ENCODE assay signal across 1 cellular context in genomic region chr2:30649828-30650227, GRCh38.
TF ChIP-seq lines count a peak whose summit lies in the region.

No MANE protein-coding gene starts in this region.

TF ChIP-seq in HepG2, 621 proteins besides CTCF, POLR2A, EP300 and RAD21 (continued from another document):
- no peak for TF ChIP-seq RERE (CRISPR knock-in tag; IDR thresholded peaks at IDR 0.05; ENCODE audit: low read depth)
- TF ChIP-seq IRF2 (CRISPR knock-in tag; IDR thresholded peaks at IDR 0.05), result no peak
- no peak for TF ChIP-seq ZBTB37 (CRISPR knock-in tag; IDR thresholded peaks at IDR 0.05)
- TF ChIP-seq ELF1 (CRISPR knock-in tag; IDR thresholded peaks at IDR 0.05), result no peak
- no peak for TF ChIP-seq ZNF432 (CRISPR knock-in tag; IDR thresholded peaks at IDR 0.05; ENCODE audit: borderline replicate concordance)
- no peak for TF ChIP-seq DBP (CRISPR knock-in tag; IDR thresholded peaks at IDR 0.05; ENCODE audit: not compliant biosample characterization)
- no peak for TF ChIP-seq MNT (IDR thresholded peaks at IDR 0.05)
- TF ChIP-seq MATR3 (CRISPR knock-in tag; IDR thresholded peaks at IDR 0.05), result no peak
- no peak for TF ChIP-seq ZNF740 (CRISPR knock-in tag; IDR thresholded peaks at IDR 0.05)
- no peak for TF ChIP-seq HNRNPH1 (optimal IDR thresholded peaks at IDR 0.05; ENCODE audit: low read depth, low read length)
- TF ChIP-seq NFKBIZ (CRISPR knock-in tag; IDR thresholded peaks at IDR 0.05), result no peak
- TF ChIP-seq ASH2L (IDR thresholded peaks at IDR 0.05; ENCODE audit: insufficient read length, low read depth, low read length), result no peak
- TF ChIP-seq ZNF550 (CRISPR knock-in tag; IDR thresholded peaks at IDR 0.05; ENCODE audit: borderline replicate concordance), result no peak
- no peak for TF ChIP-seq ZNF441 (CRISPR knock-in tag; IDR thresholded peaks at IDR 0.05; ENCODE audit: borderline replicate concordance)
- TF ChIP-seq RXRB (CRISPR knock-in tag; IDR thresholded peaks at IDR 0.05; ENCODE audit: borderline replicate concordance), result no peak
